Comparison of ENCODE assay signal across 19 cellular contexts in genomic region chr10:130809761-130810515, GRCh38.
"Had no signal": no experiment of that assay in that cellular context is flagged by ENCODE, and none has a peak within 500 bp of the region (broad histone marks: within the 10 kb centered on the region; RNA-seq: fewer than 3 reads in every experiment).

No MANE protein-coding gene starts in this region.

- H3K27ac Mint-ChIP-seq: activated naive CD4-positive, alpha-beta T cell treated with anti-CD3 and anti-CD28 coated beads for 36 hours; activated T-helper 17 cell treated with anti-CD3 and anti-CD28 coated beads, Interleukin-2, amount 50 U/mL, for 72 hours; effector memory CD8-positive, alpha-beta T cell; naive B cell; neural progenitor cell had no signal

- H3K4me3 Mint-ChIP-seq: activated naive CD4-positive, alpha-beta T cell treated with anti-CD3 and anti-CD28 coated beads for 36 hours; activated T-helper 17 cell treated with anti-CD3 and anti-CD28 coated beads, Interleukin-2, amount 50 U/mL, for 72 hours; effector memory CD8-positive, alpha-beta T cell; naive B cell; neural progenitor cell had no signal

- H3K36me3 ChIP-seq: gastroesophageal sphincter, neural progenitor cell, pancreas, transverse colon had no signal

- H3K4me3 ChIP-seq: gastroesophageal sphincter, neural progenitor cell, pancreas, skin epidermis, transverse colon had no signal

- H3K27me3 ChIP-seq: neural progenitor cell, transverse colon had no signal

- ATAC-seq: activated T-helper 17 cell treated with anti-CD3 and anti-CD28 coated beads, Interleukin-2, amount 50 U/mL, for 72 hours; effector memory CD8-positive, alpha-beta T cell; gastroesophageal sphincter; pancreas; stimulated activated naive CD8-positive, alpha-beta T cell treated with anti-CD3 and anti-CD28 coated beads, Interleukin-15, Interleukin-2, amounts not matched to agents 100 U/mL and 50 U/mL, for 24 hours had no signal

- H3K4me1 Mint-ChIP-seq: activated T-helper 17 cell treated with anti-CD3 and anti-CD28 coated beads, Interleukin-2, amount 50 U/mL, for 72 hours had no signal

- DNase-seq: activated CD4-positive, alpha-beta T cell treated with anti-CD3 and anti-CD28 coated beads, Interleukin-2, amount 50 U/mL, for 48 hours; activated CD4-positive, CD25-positive, alpha-beta regulatory T cell treated with anti-CD3 and anti-CD28 coated beads, Interleukin-2, amount 50 U/mL, for 72 hours; activated naive CD4-positive, alpha-beta T cell treated with anti-CD3 and anti-CD28 coated beads for 36 hours; dermis blood vessel endothelial cell; effector memory CD8-positive, alpha-beta T cell; mammary epithelial cell; naive B cell; pancreas; stimulated activated CD4-positive, alpha-beta T cell treated with anti-CD3 and anti-CD28 coated beads, Interleukin-4, amount 100 ng/mL, for 4 hours; stimulated activated CD8-positive, alpha-beta memory T cell treated with anti-CD3 and anti-CD28 coated beads, Interleukin-4, amount 100 ng/mL, for 48 hours; stimulated activated naive CD8-positive, alpha-beta T cell treated with anti-CD3 and anti-CD28 coated beads, Interleukin-15, Interleukin-2, amounts not matched to agents 100 U/mL and 50 U/mL, for 24 hours; T-helper 1 cell; T1000; transverse colon had no signal

- H3K27ac ChIP-seq: epithelial cell of prostate, gastroesophageal sphincter, neural progenitor cell, pancreas, skin epidermis, transverse colon had no signal

- H3K36me3 Mint-ChIP-seq: naive B cell, neural progenitor cell had no signal

- H3K9me3 Mint-ChIP-seq: activated naive CD4-positive, alpha-beta T cell treated with anti-CD3 and anti-CD28 coated beads for 36 hours had no signal

- H3K27me3 Mint-ChIP-seq: activated T-helper 17 cell treated with anti-CD3 and anti-CD28 coated beads, Interleukin-2, amount 50 U/mL, for 72 hours; effector memory CD8-positive, alpha-beta T cell; naive B cell had no signal

- H3K4me2 ChIP-seq: neural progenitor cell had no signal

- H2AFZ ChIP-seq: neural progenitor cell had no signal

- H3K9me3 ChIP-seq: gastroesophageal sphincter, pancreas, transverse colon had no signal

- H3K4me1 ChIP-seq: gastroesophageal sphincter, pancreas, transverse colon had no signal
